In genomic region chr7:116588641-116589594, GRCh38 we compare ENCODE assay signal across 8 cellular contexts.
DNase-seq lines count a peak whose midpoint lies in the region; ATAC-seq and TF ChIP-seq lines count a peak whose summit lies in the region.

No MANE protein-coding gene starts in this region.

- intact Hi-C loops in spleen (cut with DNase I; ENCODE audit: low total_unique reads) = loop anchor here (2.0 to 10.0 kb wide), 3 partner anchors 64 to 414 kb away; partner anchors contain the start of gene CAV1

- peak; percentile 27 for DNase-seq in DMS114 treated with DMSO at 0.1 percent for 48 hours (lab: John Stamatoyannopoulos, UW; ENCODE audit: unreplicated experiment)
- DNase-seq in NCI-H2029 treated with DMSO at 0.1 percent for 48 hours (lab: John Stamatoyannopoulos, UW) = peak; percentile 32
- no peak for DNase-seq in activated naive CD8-positive, alpha-beta T cell treated with anti-CD3 and anti-CD28 coated beads for 36 hours
- DNase-seq in right atrium auricular region (ENCODE audit: low spot score) = no peak
- DNase-seq in spleen = no peak
- DNase-seq in activated CD4-positive, alpha-beta T cell treated with anti-CD3 and anti-CD28 coated beads for 4 hours = no peak
- no peak for DNase-seq in stimulated activated CD4-positive, alpha-beta T cell treated with anti-CD3 and anti-CD28 coated beads, Interleukin-4, amount 100 ng/mL, for 24 hours

- 14 to 20% (median 17%) methylated on average over 4 of the region's 4 CpGs for WGBS in spleen, 5 donors

- H3K27me3 Mint-ChIP-seq in activated naive CD8-positive, alpha-beta T cell treated with anti-CD3 and anti-CD28 coated beads for 36 hours = peaks cover 36% of the 10 kb centered on the region

- ATAC-seq in GM21528 (IDR thresholded peaks at IDR 0.05; ENCODE audit: low FRiP score, unreplicated experiment) = peak; percentile 44

- H3K4me3 ChIP-seq in right atrium auricular region = no peak overlapping the region
- no peak overlapping the region for H3K4me3 ChIP-seq in spleen

- H3K27me3 ChIP-seq in right atrium auricular region = no peaks in the 10 kb centered on the region
- peaks cover 0 to 23% (median 0%) of the 10 kb centered on the region in 7 donors for H3K27me3 ChIP-seq in spleen (replicated peaks in 1 of 7)

- H3K9me3 Mint-ChIP-seq in activated naive CD8-positive, alpha-beta T cell treated with anti-CD3 and anti-CD28 coated beads for 36 hours = no peaks in the 10 kb centered on the region

- no peak for TF ChIP-seq POLR2A in spleen (IDR thresholded peaks at IDR 0.05)

- no peaks in the 10 kb centered on the region for H3K36me3 ChIP-seq in right atrium auricular region
- no peaks in the 10 kb centered on the region for H3K36me3 ChIP-seq in spleen

- no peaks in the 10 kb centered on the region for H3K9me3 ChIP-seq in right atrium auricular region
- no peaks in the 10 kb centered on the region for H3K9me3 ChIP-seq in spleen

- H3K4me3 Mint-ChIP-seq in activated naive CD8-positive, alpha-beta T cell treated with anti-CD3 and anti-CD28 coated beads for 36 hours = no peak overlapping the region

- TF ChIP-seq CTCF in right atrium auricular region (IDR thresholded peaks at IDR 0.05) (peak; percentile 48 to 77), spleen (IDR thresholded peaks at IDR 0.05 in 8 of 11, conservative IDR thresholded peaks at IDR 0.05 in 3 of 11) (peak; percentile 34 to 76 (median 64))

- H3K4me1 Mint-ChIP-seq in activated naive CD8-positive, alpha-beta T cell treated with anti-CD3 and anti-CD28 coated beads for 36 hours = peaks cover 34% of the 10 kb centered on the region

- peaks cover under 1% of the 10 kb centered on the region for H3K36me3 Mint-ChIP-seq in activated naive CD8-positive, alpha-beta T cell treated with anti-CD3 and anti-CD28 coated beads for 36 hours

- peak overlapping the region; percentile 52 for H3K27ac Mint-ChIP-seq in activated naive CD8-positive, alpha-beta T cell treated with anti-CD3 and anti-CD28 coated beads for 36 hours

- peak overlapping the region; percentile 65 to 68 for H3K27ac ChIP-seq in right atrium auricular region
- peak overlapping the region in 6 of 8 donors; percentile 13 to 71 (median 60) for H3K27ac ChIP-seq in spleen

- H3K4me1 ChIP-seq in right atrium auricular region (peaks cover 0 to 41% of the 10 kb centered on the region in 2 donors), spleen (peaks cover 11 to 63% (median 28%) of the 10 kb centered on the region in 6 donors)

Comparison
In these comparisons a context has a peak if more than half of its experiments do, and no peak if none do; other contexts are left out.
1. DNase-seq: peak in DMS114 treated with DMSO at 0.1 percent for 48 hours (single experiment) and NCI-H2029 treated with DMSO at 0.1 percent for 48 hours (single experiment); none in activated naive CD8-positive, alpha-beta T cell treated with anti-CD3 and anti-CD28 coated beads for 36 hours (single experiment), right atrium auricular region (single experiment), spleen (single experiment), activated CD4-positive, alpha-beta T cell treated with anti-CD3 and anti-CD28 coated beads for 4 hours (0 of 2) and stimulated activated CD4-positive, alpha-beta T cell treated with anti-CD3 and anti-CD28 coated beads, Interleukin-4, amount 100 ng/mL, for 24 hours (single experiment).